21 cellular contexts compared by ENCODE assay signal in the genomic region with DNA sequence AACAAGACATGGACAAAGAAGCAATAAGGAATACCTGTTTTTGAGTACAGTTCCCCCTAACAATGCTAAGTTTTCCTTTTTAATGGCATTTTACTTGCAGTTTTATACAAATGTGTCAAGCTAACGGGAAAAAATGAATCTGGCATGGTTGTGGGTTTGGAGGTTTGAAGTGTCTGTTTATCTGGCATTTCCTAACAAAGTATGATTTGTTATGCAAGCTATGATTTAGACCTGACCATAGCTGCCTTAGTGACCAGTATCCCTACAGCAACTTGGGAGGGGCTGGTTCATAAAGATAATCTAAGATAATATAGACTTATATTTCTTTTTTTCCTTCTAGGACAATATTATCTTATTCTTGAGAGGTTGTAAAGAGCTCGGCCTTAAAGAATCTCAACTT.
DNase-seq lines count a peak whose midpoint lies in the region; ATAC-seq, FAIRE-seq and TF ChIP-seq lines count a peak whose summit lies in the region.
"Had no signal": no experiment of that assay in that cellular context is flagged by ENCODE, and none has a peak within 500 bp of the region (broad histone marks: within the 10 kb centered on the region; RNA-seq: fewer than 3 reads in every experiment).

No MANE protein-coding gene starts in this region.

- POLR2A ChIA-PET in HepG2 (lab: Yijun Ruan, JAX): no interaction called here

- no peaks in the 10 kb centered on the region for H3K79me2 ChIP-seq in HepG2 (ENCODE audit: insufficient read depth, low read length)

- no peak overlapping the region for H3K4me2 ChIP-seq in HepG2 (ENCODE audit: low read depth, low read length)

- BruUV-seq in HepG2 (replicated peaks; lab: Mats Ljungman, UMichigan): no TSS peak

- no peaks in the 10 kb centered on the region for H4K20me1 ChIP-seq in HepG2 (ENCODE audit: insufficient read depth, low read length)

- in situ Hi-C loops in HepG2 (cut with HindIII; ENCODE audit: extremely low pct_ligation_motif_present, low pct_unique_long_range_greater_than_20kb): no loop called here

- CTCF ChIA-PET in HepG2 (lab: Yijun Ruan, JAX; ENCODE audit: low intra/inter-chr PET ratio, low total read pairs): no interaction called here

- intact Hi-C loops in right lobe of liver (cut with DNase I) (no loop called here), HepG2 (cut with micrococcal nuclease; ENCODE audit: unreplicated experiment) (no loop called here)

- H3K27me3 ChIP-seq in right lobe of liver (no peaks in the 10 kb centered on the region), HepG2 (ENCODE audit: control insufficient read depth in 1 of 2, insufficient read depth in 2 of 2, low read length in 2 of 2) (no peaks in the 10 kb centered on the region; a peak in 1 of 5 replicates)
- H3K27me3 ChIP-seq: BE2C, Peyer's patch had no signal

- no peak for FAIRE-seq in HepG2 (lab: Jason Lieb, UNC)
- FAIRE-seq: GM12891 had no signal

- H3K36me3 Mint-ChIP-seq in activated T-helper 17 cell treated with anti-CD3 and anti-CD28 coated beads, Interleukin-2, amount 50 U/mL, for 72 hours (ENCODE audit: low read depth): no peaks in the 10 kb centered on the region

- TF ChIP-seq CTCF in right lobe of liver (IDR thresholded peaks at IDR 0.05) (no peak), HepG2 (CRISPR knock-in tag; IDR thresholded peaks at IDR 0.05) (no peak), VCaP (conservative IDR thresholded peaks at IDR 0.05) (no peak)

- H3K9ac ChIP-seq in HepG2 (ENCODE audit: insufficient read depth, low read depth, low read length): no peak overlapping the region
- H3K9ac ChIP-seq: GM23248 had no signal

- TF ChIP-seq EP300 in HepG2 (IDR thresholded peaks at IDR 0.05; ENCODE audit: low read depth in 2 of 2, low read length in 2 of 2): no peak
- TF ChIP-seq EP300 in HepG2 (CRISPR knock-in tag; IDR thresholded peaks at IDR 0.05; ENCODE audit: borderline replicate concordance): no peak

- no peaks in the 10 kb centered on the region for H3K9me3 ChIP-seq in right lobe of liver
- H3K9me3 ChIP-seq in HepG2 (ENCODE audit: low read length): no peaks in the 10 kb centered on the region
- H3K9me3 ChIP-seq: BE2C, HAP-1, Peyer's patch had no signal

- H3K4me3 ChIP-seq in right lobe of liver: no peak overlapping the region
- H3K4me3 ChIP-seq in HepG2 (replicated peaks in 1 of 3; ENCODE audit: insufficient read depth in 1 of 3, low read depth in 2 of 3, low read length in 3 of 3): no peak overlapping the region
- H3K4me3 ChIP-seq: GM23248, HAP-1, Peyer's patch had no signal

- no peak overlapping the region for H3K4me3 Mint-ChIP-seq in activated T-helper 17 cell treated with anti-CD3 and anti-CD28 coated beads, Interleukin-2, amount 50 U/mL, for 72 hours

- no peak overlapping the region for H3K27ac ChIP-seq in right lobe of liver
- no peak overlapping the region for H3K27ac ChIP-seq in HepG2 (ENCODE audit: extremely low read length, insufficient read depth, low read length)
- peak overlapping the region; percentile 68 for H3K27ac ChIP-seq in VCaP
- H3K27ac ChIP-seq: GM23248, HL-60, Peyer's patch had no signal

- no peak for DNase-seq in right lobe of liver
- no peak for DNase-seq in HepG2 (ENCODE audit: low spot score)
- DNase-seq in iris pigment epithelial cell (ENCODE audit: low read depth): peak; percentile 83
- DNase-seq in NAMALWA (ENCODE audit: low spot score): no peak
- DNase-seq in SK-N-DZ (ENCODE audit: low spot score): no peak
- DNase-seq: BE2C; DMS79; GM23248; KG1; NCI-H1436; NCI-H187 treated with DMSO at 0.1 percent for 48 hours; NCI-H2107; NCI-H69; NK-92 treated with Interleukin-12 subunit alpha and Interleukin-12 subunit beta, amount 100 ng/mL, for 24 hours; Peyer's patch had no signal

- no peaks in the 10 kb centered on the region for H3K36me3 ChIP-seq in right lobe of liver
- H3K36me3 ChIP-seq in HepG2 (replicated peaks in 1 of 2; ENCODE audit: control insufficient read depth in 1 of 2, insufficient read depth in 2 of 2, low read length in 2 of 2): no peaks in the 10 kb centered on the region
- H3K36me3 ChIP-seq: BE2C, HAP-1, Peyer's patch had no signal

- no peak for TF ChIP-seq RAD21 in HepG2 (CRISPR knock-in tag; IDR thresholded peaks at IDR 0.05)

- TF ChIP-seq POLR2A in right lobe of liver (IDR thresholded peaks at IDR 0.05) (no peak), HepG2 (IDR thresholded peaks at IDR 0.05; ENCODE audit: insufficient read depth in 1 of 2, low read depth in 2 of 2, low read length in 2 of 2) (no peak)

- ATAC-seq in right lobe of liver (peak; percentile 58 to 69 (median 66)), HepG2 (no peak), HG02588 (IDR thresholded peaks at IDR 0.05; ENCODE audit: unreplicated experiment) (no peak)
- no peak for ATAC-seq in activated T-helper 17 cell treated with anti-CD3 and anti-CD28 coated beads, Interleukin-2, amount 50 U/mL, for 72 hours (replicated peaks)

- H3K4me1 Mint-ChIP-seq in activated T-helper 17 cell treated with anti-CD3 and anti-CD28 coated beads, Interleukin-2, amount 50 U/mL, for 72 hours: no peaks in the 10 kb centered on the region

- no peak overlapping the region for H2AFZ ChIP-seq in HepG2 (ENCODE audit: low read length)
- H2AFZ ChIP-seq: GM23248 had no signal

- WGBS in right lobe of liver (ENCODE audit: insufficient coverage, low coverage, low lambda C conversion rate, missing lambda C conversion rate): 44% methylated on average over 2 of the region's 2 CpGs
- WGBS in HepG2 (ENCODE audit: low lambda C conversion rate): 0% methylated on average over 2 of the region's 2 CpGs

- H3K27ac Mint-ChIP-seq in activated T-helper 17 cell treated with anti-CD3 and anti-CD28 coated beads, Interleukin-2, amount 50 U/mL, for 72 hours: no peak overlapping the region

- H3K27me3 Mint-ChIP-seq in activated T-helper 17 cell treated with anti-CD3 and anti-CD28 coated beads, Interleukin-2, amount 50 U/mL, for 72 hours: peaks cover 11% of the 10 kb centered on the region

- peaks cover 0 to 10% (median 0%) of the 10 kb centered on the region in 4 donors for H3K4me1 ChIP-seq in right lobe of liver
- H3K4me1 ChIP-seq in HepG2 (ENCODE audit: insufficient read depth, low read length): no peaks in the 10 kb centered on the region
- H3K4me1 ChIP-seq: Peyer's patch had no signal

- H3K9me3 Mint-ChIP-seq in activated T-helper 17 cell treated with anti-CD3 and anti-CD28 coated beads, Interleukin-2, amount 50 U/mL, for 72 hours: no peaks in the 10 kb centered on the region

TF ChIP-seq in HepG2, 621 proteins besides CTCF, POLR2A, EP300 and RAD21:
- TF ChIP-seq, protein P1, sequence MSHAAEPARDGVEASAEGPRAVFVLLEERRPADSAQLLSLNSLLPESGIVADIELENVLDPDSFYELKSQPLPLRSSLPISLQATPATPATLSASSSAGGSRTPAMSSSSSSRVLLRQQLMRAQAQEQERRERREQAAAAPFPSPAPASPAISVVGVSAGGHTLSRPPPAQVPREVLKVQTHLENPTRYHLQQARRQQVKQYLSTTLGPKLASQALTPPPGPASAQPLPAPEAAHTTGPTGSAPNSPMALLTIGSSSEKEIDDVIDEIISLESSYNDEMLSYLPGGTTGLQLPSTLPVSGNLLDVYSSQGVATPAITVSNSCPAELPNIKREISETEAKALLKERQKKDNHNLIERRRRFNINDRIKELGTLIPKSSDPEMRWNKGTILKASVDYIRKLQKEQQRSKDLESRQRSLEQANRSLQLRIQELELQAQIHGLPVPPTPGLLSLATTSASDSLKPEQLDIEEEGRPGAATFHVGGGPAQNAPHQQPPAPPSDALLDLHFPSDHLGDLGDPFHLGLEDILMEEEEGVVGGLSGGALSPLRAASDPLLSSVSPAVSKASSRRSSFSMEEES (CRISPR knock-in tag; IDR thresholded peaks at IDR 0.05): no peak
- TF ChIP-seq ELF1 (CRISPR knock-in tag; IDR thresholded peaks at IDR 0.05): no peak
- no peak for TF ChIP-seq CENPX (CRISPR knock-in tag; IDR thresholded peaks at IDR 0.05)
- TF ChIP-seq NFIB (CRISPR knock-in tag; IDR thresholded peaks at IDR 0.05; ENCODE audit: borderline replicate concordance): no peak
- no peak for TF ChIP-seq ZNF747 (CRISPR knock-in tag; IDR thresholded peaks at IDR 0.05; ENCODE audit: borderline replicate concordance)
- TF ChIP-seq, protein P2, sequence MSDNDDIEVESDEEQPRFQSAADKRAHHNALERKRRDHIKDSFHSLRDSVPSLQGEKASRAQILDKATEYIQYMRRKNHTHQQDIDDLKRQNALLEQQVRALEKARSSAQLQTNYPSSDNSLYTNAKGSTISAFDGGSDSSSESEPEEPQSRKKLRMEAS (IDR thresholded peaks at IDR 0.05): no peak
- no peak for TF ChIP-seq SMAD9 (CRISPR knock-in tag; IDR thresholded peaks at IDR 0.05)
- TF ChIP-seq FIP1L1 (IDR thresholded peaks at IDR 0.05; ENCODE audit: borderline replicate concordance, insufficient read depth, low read depth, low read length): no peak
- TF ChIP-seq ZNF501 (CRISPR knock-in tag; IDR thresholded peaks at IDR 0.05): no peak

Comparison
In these comparisons a context has a peak if more than half of its experiments do, and no peak if none do; other contexts are left out.
1. ATAC-seq: peak in right lobe of liver (4 of 4); none in HepG2 (single experiment), activated T-helper 17 cell treated with anti-CD3 and anti-CD28 coated beads, Interleukin-2, amount 50 U/mL, for 72 hours (single experiment) and HG02588 (single experiment).